Comparison of ENCODE assay signal across 1 cellular context in genomic region chr9:94719878-94720277, GRCh38.
TF ChIP-seq lines count a peak whose summit lies in the region.

No MANE protein-coding gene starts in this region.

TF ChIP-seq in GM23338, 12 proteins besides CTCF, POLR2A, EP300 and RAD21 (continued from another document):
- TF ChIP-seq ZNF462 (CRISPR knock-in tag; IDR thresholded peaks at IDR 0.05) (no peak), EZH2 (IDR thresholded peaks at IDR 0.05; ENCODE audit: low read depth, unreplicated experiment) (no peak), ETS1 (IDR thresholded peaks at IDR 0.05) (no peak), CREB1 (CRISPR knock-in tag; IDR thresholded peaks at IDR 0.05; ENCODE audit: low read depth) (no peak), EZH2phosphoT487 (IDR thresholded peaks at IDR 0.05; ENCODE audit: unreplicated experiment) (no peak), ZNF331 (CRISPR knock-in tag; IDR thresholded peaks at IDR 0.05; ENCODE audit: low read depth) (no peak), REST (IDR thresholded peaks at IDR 0.05; ENCODE audit: unreplicated experiment) (no peak), NANOG (IDR thresholded peaks at IDR 0.05; ENCODE audit: borderline replicate concordance) (no peak), JUNB (IDR thresholded peaks at IDR 0.05; ENCODE audit: unreplicated experiment) (no peak), ZNF114 (CRISPR knock-in tag; IDR thresholded peaks at IDR 0.05) (no peak), STAT1 (IDR thresholded peaks at IDR 0.05; ENCODE audit: unreplicated experiment) (no peak)
